Comparison of ENCODE assay signal across 20 cellular contexts in the genomic region with DNA sequence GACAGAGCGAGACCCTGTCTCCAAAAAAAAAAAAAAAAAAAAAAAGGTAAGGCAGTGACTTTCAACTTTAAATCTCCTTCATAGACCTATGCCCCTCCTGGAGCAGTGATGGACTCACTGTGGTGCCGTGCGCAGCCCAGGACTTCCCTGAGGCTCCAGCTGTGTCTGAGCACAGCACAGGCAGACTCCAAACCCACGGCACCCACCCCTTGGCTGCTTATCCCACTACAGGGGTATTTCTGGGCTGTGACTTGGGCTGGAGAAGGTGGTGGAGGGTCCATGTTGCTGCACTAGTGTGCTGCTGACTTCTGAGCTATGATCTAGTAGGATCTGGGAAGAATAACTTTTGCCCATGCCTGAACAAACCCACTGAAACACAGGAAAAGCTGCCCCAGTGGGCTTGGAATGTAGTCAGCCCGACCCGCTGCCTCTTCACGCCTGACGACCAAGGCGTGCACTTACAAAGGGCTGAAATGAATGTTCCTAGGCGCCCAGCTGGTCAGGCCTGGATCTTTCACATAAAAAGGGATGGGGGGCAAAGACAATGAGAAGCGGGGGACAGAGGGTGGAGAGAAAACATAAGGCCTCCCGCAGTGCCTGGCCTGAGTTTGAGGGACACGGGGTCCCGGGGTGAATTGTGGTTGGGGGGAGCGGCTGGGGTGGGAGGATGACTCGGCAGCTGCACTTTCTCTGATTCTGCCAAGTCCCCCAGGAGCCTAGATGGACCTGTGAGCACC.
DNase-seq lines count a peak whose midpoint lies in the region; ATAC-seq and TF ChIP-seq lines count a peak whose summit lies in the region.
"Had no signal": no experiment of that assay in that cellular context is flagged by ENCODE, and none has a peak within 500 bp of the region (broad histone marks: within the 10 kb centered on the region; RNA-seq: fewer than 3 reads in every experiment).

No MANE protein-coding gene starts in this region.

- no peaks in the 10 kb centered on the region for H3F3A ChIP-seq in smooth muscle cell (ENCODE audit: low read depth)

- H3K4me3 ChIP-seq in RWPE2 (ENCODE audit: severe bottlenecking) (no peak overlapping the region), spleen (no peak overlapping the region), smooth muscle cell (no peak overlapping the region)
- H3K4me3 ChIP-seq: GM12878, GM23338, K562 had no signal

- H3K27ac ChIP-seq in RWPE2 (ENCODE audit: poor library complexity, severe bottlenecking) (no peak overlapping the region), spleen (peak overlapping the region in 3 of 8 donors; percentile 23 to 70 (median 45)), smooth muscle cell (ENCODE audit: low read depth) (no peak overlapping the region)

- no peak overlapping the region for H2AFZ ChIP-seq in smooth muscle cell (ENCODE audit: low read depth)
- H2AFZ ChIP-seq: GM23338 had no signal

- H3K36me3 Mint-ChIP-seq in memory B cell: no peaks in the 10 kb centered on the region
- H3K36me3 Mint-ChIP-seq: CD8-positive, alpha-beta T cell had no signal

- 56 to 75% (median 63%) methylated on average over 16 of the region's 16 CpGs for WGBS in spleen, 5 donors
- 93% methylated on average over 16 of the region's 16 CpGs for WGBS in smooth muscle cell (ENCODE audit: low lambda C conversion rate)

- H3K9me3 Mint-ChIP-seq in memory B cell: no peaks in the 10 kb centered on the region
- H3K9me3 Mint-ChIP-seq: CD8-positive, alpha-beta T cell; GM23338 had no signal

- H3K27me3 Mint-ChIP-seq in memory B cell: peaks cover 2% of the 10 kb centered on the region

- H4K20me1 ChIP-seq in smooth muscle cell (ENCODE audit: low read depth): no peaks in the 10 kb centered on the region

- peaks cover 81% of the 10 kb centered on the region for H3K27me3 ChIP-seq in RWPE2 (ENCODE audit: insufficient read depth, poor library complexity, severe bottlenecking)
- peaks cover 0 to 28% (median 0%) of the 10 kb centered on the region in 7 donors for H3K27me3 ChIP-seq in spleen (replicated peaks in 1 of 7)
- H3K27me3 ChIP-seq in smooth muscle cell (ENCODE audit: low read depth): no peaks in the 10 kb centered on the region

- ATAC-seq in RWPE2 (ENCODE audit: low read depth) (no peak), memory B cell (ENCODE audit: low read depth) (no peak)
- ATAC-seq: CD8-positive, alpha-beta T cell; GM12878; GM23338; K562 had no signal

- no peak overlapping the region for H3K4me2 ChIP-seq in smooth muscle cell
- H3K4me2 ChIP-seq: GM23338 had no signal

- H3K36me3 ChIP-seq in RWPE2 (ENCODE audit: low read depth) (no peaks in the 10 kb centered on the region), spleen (no peaks in the 10 kb centered on the region), smooth muscle cell (ENCODE audit: low read depth) (no peaks in the 10 kb centered on the region)
- H3K36me3 ChIP-seq: BE2C had no signal

- intact Hi-C loops in spleen (cut with DNase I; ENCODE audit: low total_unique reads): no loop called here

- no peaks in the 10 kb centered on the region for H3K9me3 ChIP-seq in RWPE2 (ENCODE audit: severe bottlenecking)
- no peaks in the 10 kb centered on the region for H3K9me3 ChIP-seq in spleen
- no peaks in the 10 kb centered on the region for H3K9me3 ChIP-seq in smooth muscle cell (replicated peaks; ENCODE audit: low read depth)
- H3K9me3 ChIP-seq: BE2C had no signal

- no peak for TF ChIP-seq CTCF in RWPE2 (IDR thresholded peaks at IDR 0.05; ENCODE audit: poor library complexity, severe bottlenecking)
- TF ChIP-seq CTCF in spleen (IDR thresholded peaks at IDR 0.05 in 8 of 11, conservative IDR thresholded peaks at IDR 0.05 in 3 of 11): no peak
- TF ChIP-seq CTCF in smooth muscle cell (IDR thresholded peaks at IDR 0.05; ENCODE audit: borderline replicate concordance, insufficient read depth, poor library complexity, severe bottlenecking): no peak

- no peak overlapping the region for H3K27ac Mint-ChIP-seq in memory B cell
- H3K27ac Mint-ChIP-seq: CD8-positive, alpha-beta T cell; GM23338 had no signal

- no peak for TF ChIP-seq POLR2A in spleen (IDR thresholded peaks at IDR 0.05)

- H3K9ac ChIP-seq in smooth muscle cell (ENCODE audit: low read depth): no peak overlapping the region

- H3K79me2 ChIP-seq in smooth muscle cell (ENCODE audit: low read depth): no peaks in the 10 kb centered on the region

- peak overlapping the region; percentile 57 for H3K4me3 Mint-ChIP-seq in memory B cell
- H3K4me3 Mint-ChIP-seq: CD8-positive, alpha-beta T cell; GM23338 had no signal

- H3K4me1 ChIP-seq in RWPE2 (ENCODE audit: insufficient read depth, poor library complexity, severe bottlenecking) (no peaks in the 10 kb centered on the region), spleen (peaks cover 32 to 87% (median 64%) of the 10 kb centered on the region in 6 donors), smooth muscle cell (ENCODE audit: low read depth) (no peaks in the 10 kb centered on the region)
- H3K4me1 ChIP-seq: BE2C had no signal

- DNase-seq in activated effector memory CD4-positive, alpha-beta T cell treated with anti-CD3 and anti-CD28 coated beads, Interleukin-2, amount 50 U/mL, for 16 hours: peak; percentile 44
- DNase-seq in activated effector memory CD4-positive, alpha-beta T cell treated with Interleukin-2 at 50 U/mL for 16 hours: no peak
- DNase-seq in RWPE2 (ENCODE audit: low spot score) (peak; percentile 19), memory B cell (ENCODE audit: low spot score in 2 of 2) (no peak), spleen (peak; percentile 47), amygdala (lab: John Stamatoyannopoulos, UW) (no peak), NCI-H2171 treated with DMSO at 0.1 percent for 48 hours (lab: John Stamatoyannopoulos, UW) (no peak), smooth muscle cell (lab: John Stamatoyannopoulos, UW; ENCODE audit: unreplicated experiment) (no peak)
- DNase-seq: BE2C; Calu3; CD8-positive, alpha-beta T cell; HCEC 1CT; NCI-H1694 treated with DMSO at 0.1 percent for 48 hours; NCI-H510A treated with DMSO at 0.1 percent for 48 hours; NCI-H774; OCI-M1; SHP77 treated with DMSO at 0.1 percent for 48 hours had no signal

- peaks cover 39% of the 10 kb centered on the region for H3K4me1 Mint-ChIP-seq in memory B cell
- H3K4me1 Mint-ChIP-seq: GM23338 had no signal

Comparison
In these comparisons a context has a peak if more than half of its experiments do, and no peak if none do; other contexts are left out.
1. DNase-seq: peak in activated effector memory CD4-positive, alpha-beta T cell treated with anti-CD3 and anti-CD28 coated beads, Interleukin-2, amount 50 U/mL, for 16 hours (single experiment), RWPE2 (single experiment) and spleen (single experiment); none in activated effector memory CD4-positive, alpha-beta T cell treated with Interleukin-2 at 50 U/mL for 16 hours (single experiment), memory B cell (0 of 2), amygdala (0 of 56), NCI-H2171 treated with DMSO at 0.1 percent for 48 hours (single experiment) and smooth muscle cell (single experiment).